Comparison of ENCODE assay signal across 7 cellular contexts in genomic region chr4:28116509-28116908, GRCh38.
DNase-seq lines count a peak whose midpoint lies in the region; TF ChIP-seq lines count a peak whose summit lies in the region.
"Not testable (repeated sequence)": the region's sequence is repeated elsewhere in the genome, so short reads cannot be mapped to it uniquely, and the experiment has no call there.

No MANE protein-coding gene starts in this region.

- peak overlapping the region; percentile 29 for H3K27ac Mint-ChIP-seq in T-helper 1 cell treated with Interleukin-12 subunit alpha and Interleukin-12 subunit beta and Interleukin-4 antibody, amounts not matched to agents 30 μg/mL and 1 μg/mL, for 36 hours
- H3K27ac Mint-ChIP-seq in activated naive CD8-positive, alpha-beta T cell treated with anti-CD3 and anti-CD28 coated beads for 36 hours = peak overlapping the region; percentile 28

- not testable (repeated sequence) for H3K4me3 Mint-ChIP-seq in T-helper 1 cell treated with Interleukin-12 subunit alpha and Interleukin-12 subunit beta and Interleukin-4 antibody, amounts not matched to agents 30 μg/mL and 1 μg/mL, for 36 hours; activated naive CD8-positive, alpha-beta T cell treated with anti-CD3 and anti-CD28 coated beads for 36 hours

- H3K79me2 ChIP-seq in hepatocyte = not testable (repeated sequence)

- not testable (repeated sequence) for H3K27me3 Mint-ChIP-seq in T-helper 1 cell treated with Interleukin-12 subunit alpha and Interleukin-12 subunit beta and Interleukin-4 antibody, amounts not matched to agents 30 μg/mL and 1 μg/mL, for 36 hours (ENCODE audit: low read depth); activated naive CD8-positive, alpha-beta T cell treated with anti-CD3 and anti-CD28 coated beads for 36 hours

- peak overlapping the region; percentile 73 for H3K4me2 ChIP-seq in hepatocyte

- not testable (repeated sequence) for H3K27ac ChIP-seq in hepatocyte, spleen

- H3K4me1 ChIP-seq in hepatocyte (ENCODE audit: insufficient read depth); spleen: not testable (repeated sequence)

- peak overlapping the region; percentile 35 for H2AFZ ChIP-seq in hepatocyte

- 87% methylated on average over 12 of the region's 12 CpGs for WGBS in hepatocyte (ENCODE audit: low lambda C conversion rate, missing lambda C conversion rate)
- WGBS in spleen, 5 donors = 37 to 63% (median 41%) methylated on average over 11 to 12 of the region's 12 CpGs

- H3K4me3 ChIP-seq in hepatocyte, spleen: not testable (repeated sequence)

- not testable (repeated sequence) for TF ChIP-seq CTCF in hepatocyte (IDR thresholded peaks at IDR 0.05; ENCODE audit: poor library complexity); spleen (IDR thresholded peaks at IDR 0.05 in 8 of 11, conservative IDR thresholded peaks at IDR 0.05 in 3 of 11)

- not testable (repeated sequence) for H3K9me3 ChIP-seq in hepatocyte (ENCODE audit: low read depth)
- H3K9me3 ChIP-seq in spleen = peaks cover 0 to 46% (median 14%) of the 10 kb centered on the region in 8 donors

- not testable (repeated sequence) for H4K20me1 ChIP-seq in hepatocyte (ENCODE audit: insufficient read depth, poor library complexity, severe bottlenecking)

- not testable (repeated sequence) for TF ChIP-seq POLR2A in spleen (IDR thresholded peaks at IDR 0.05)

- not testable (repeated sequence) for H3K4me1 Mint-ChIP-seq in T-helper 1 cell treated with Interleukin-12 subunit alpha and Interleukin-12 subunit beta and Interleukin-4 antibody, amounts not matched to agents 30 μg/mL and 1 μg/mL, for 36 hours (ENCODE audit: low read depth); activated naive CD8-positive, alpha-beta T cell treated with anti-CD3 and anti-CD28 coated beads for 36 hours

- DNase-seq in H4 (ENCODE audit: low spot score) (peak; percentile 6), M059J (ENCODE audit: low read depth) (peak; percentile 5), NCI-H2029 (lab: John Stamatoyannopoulos, UW) (peak; percentile 0), spleen (peak; percentile 33)
- DNase-seq in activated naive CD8-positive, alpha-beta T cell treated with anti-CD3 and anti-CD28 coated beads for 36 hours; hepatocyte (ENCODE audit: low spot score): not testable (repeated sequence)

- intact Hi-C loops in spleen (cut with DNase I; ENCODE audit: low total_unique reads) = not testable (repeated sequence)

- H3K36me3 ChIP-seq in hepatocyte (replicated peaks; ENCODE audit: insufficient read depth, low read depth); spleen: not testable (repeated sequence)

- H3K36me3 Mint-ChIP-seq in T-helper 1 cell treated with Interleukin-12 subunit alpha and Interleukin-12 subunit beta and Interleukin-4 antibody, amounts not matched to agents 30 μg/mL and 1 μg/mL, for 36 hours (ENCODE audit: low read depth); activated naive CD8-positive, alpha-beta T cell treated with anti-CD3 and anti-CD28 coated beads for 36 hours: not testable (repeated sequence)

- H3K9me3 Mint-ChIP-seq in T-helper 1 cell treated with Interleukin-12 subunit alpha and Interleukin-12 subunit beta and Interleukin-4 antibody, amounts not matched to agents 30 μg/mL and 1 μg/mL, for 36 hours = peaks cover 30% of the 10 kb centered on the region
- H3K9me3 Mint-ChIP-seq in activated naive CD8-positive, alpha-beta T cell treated with anti-CD3 and anti-CD28 coated beads for 36 hours = not testable (repeated sequence)

- H3K27me3 ChIP-seq in hepatocyte; spleen (replicated peaks in 1 of 7): not testable (repeated sequence)

- H3K9me2 ChIP-seq in hepatocyte (replicated peaks; ENCODE audit: insufficient read depth) = not testable (repeated sequence)
